ENCODE assay signal across 1 cellular context in the genomic region with DNA sequence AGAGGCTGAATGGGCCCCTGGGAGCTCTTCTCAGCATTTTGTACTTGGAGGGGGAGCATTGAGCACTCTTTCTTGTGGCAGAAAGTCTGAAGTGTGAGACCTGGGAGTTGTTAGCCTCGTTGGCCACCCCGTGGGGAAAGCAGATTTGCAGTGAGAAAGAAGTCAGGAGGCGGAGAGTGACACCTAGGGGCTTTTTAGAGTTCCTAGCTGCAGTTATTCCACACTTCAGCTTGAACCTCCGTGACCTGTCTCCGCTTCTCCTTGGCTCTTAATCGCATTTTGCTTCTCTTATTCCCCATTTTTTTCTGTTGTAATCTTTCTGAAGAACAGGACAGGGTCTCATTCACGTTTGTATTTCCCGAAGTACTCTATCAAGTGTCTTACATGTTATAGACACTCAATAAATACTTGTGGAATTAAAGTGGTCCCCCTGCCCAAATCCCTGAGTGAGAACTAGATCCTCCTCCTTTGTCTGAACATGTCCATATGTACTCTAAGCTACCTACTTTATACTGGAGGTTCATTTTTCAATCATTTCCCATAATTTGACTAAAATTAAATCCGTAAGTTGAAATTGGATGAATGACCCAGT.
TF ChIP-seq lines count a peak whose summit lies in the region.

No MANE protein-coding gene starts in this region.

TF ChIP-seq in GM23338, 12 proteins besides CTCF, POLR2A, EP300 and RAD21 (continued from another document):
- TF ChIP-seq ETS1 (IDR thresholded peaks at IDR 0.05) (no peak), ZNF331 (CRISPR knock-in tag; IDR thresholded peaks at IDR 0.05; ENCODE audit: low read depth) (no peak), ZNF114 (CRISPR knock-in tag; IDR thresholded peaks at IDR 0.05) (no peak)
